In genomic region chr20:34111712-34112599, GRCh38 we compare ENCODE assay signal across 8 cellular contexts. TPM values are rescaled to one million over a fixed set of nuclear protein-coding genes. Genes with fewer than 3 reads are reported as not detected.
A peak's percentile ranks its signal among the peaks of the same experiment; 100 is the strongest.
DNase-seq lines count a peak whose midpoint lies in the region; ATAC-seq and TF ChIP-seq lines count a peak whose summit lies in the region.

Gene EIF2S2 (minus strand): TSS chr20:34112243. CDS start chr20:34112110, 133 bp downstream.

- H3K4me1 ChIP-seq in KMS-11 (ENCODE audit: low read depth, poor library complexity, severe bottlenecking) (peaks cover 39% of the 10 kb centered on the region), Peyer's patch (peaks cover 0 to 28% (median 4%) of the 10 kb centered on the region in 4 donors), muscle layer of colon (ENCODE audit: insufficient read depth, low read length) (peaks cover 30% of the 10 kb centered on the region)

- peak within 1 kb of the TSS; percentile 86 for H3K27ac ChIP-seq in KMS-11
- peak within 1 kb of the TSS; percentile 96 to 98 (median 96) for H3K27ac ChIP-seq in Peyer's patch
- peak within 1 kb of the TSS; percentile 97 for H3K27ac ChIP-seq in muscle layer of colon (ENCODE audit: low read depth, low read length)

- TF ChIP-seq CTCF in KMS-11 (conservative IDR thresholded peaks at IDR 0.05; ENCODE audit: low read depth, low read length), result no peak
- TF ChIP-seq CTCF in Peyer's patch (IDR thresholded peaks at IDR 0.05), result no peak

- ATAC-seq in GM21737 (IDR thresholded peaks at IDR 0.05; ENCODE audit: unreplicated experiment) (peak; percentile 77), esophagus mucosa (peak; percentile 96)

- H3K9me3 ChIP-seq in Peyer's patch (no peaks in the 10 kb centered on the region), muscle layer of colon (ENCODE audit: low read length) (no peaks in the 10 kb centered on the region)

- peaks cover 51% of the 10 kb centered on the region for H3K79me2 ChIP-seq in KMS-11 (ENCODE audit: insufficient read depth, low read depth)

- 0 out of 2 replicates have a peak, but pooled peaks cover 4% of the 10 kb centered on the region for H3K36me3 ChIP-seq in KMS-11 (ENCODE audit: insufficient read depth)
- peaks cover 0 to 5% (median 0%) of the 10 kb centered on the region in 3 donors for H3K36me3 ChIP-seq in Peyer's patch
- H3K36me3 ChIP-seq in muscle layer of colon (ENCODE audit: insufficient read depth, low read length), result no peaks in the 10 kb centered on the region

- DNase-seq in DMS53 treated with DMSO at 0.1 percent for 48 hours (lab: John Stamatoyannopoulos, UW; ENCODE audit: unreplicated experiment), result peak; percentile 98
- peak; percentile 95 to 99 (median 97) for DNase-seq in Peyer's patch
- DNase-seq in activated T-cell treated with anti-CD3 and anti-CD28 coated beads, Interleukin-2, amount 50 U/mL, for 48 hours, result peak; percentile 92 to 95
- peak; percentile 85 for DNase-seq in stimulated activated CD8-positive, alpha-beta memory T cell treated with anti-CD3 and anti-CD28 coated beads, Interleukin-7, amount 100 ng/mL, for 24 hours (ENCODE audit: low read depth)

- H4K20me1 ChIP-seq in KMS-11 (ENCODE audit: insufficient read depth), result peaks cover 32% of the 10 kb centered on the region

- peak; percentile 92 to 98 for TF ChIP-seq POLR2A in Peyer's patch (IDR thresholded peaks at IDR 0.05)

- H2AFZ ChIP-seq in KMS-11 (ENCODE audit: low read depth), result peak within 1 kb of the TSS; percentile 91

- peak within 1 kb of the TSS; percentile 35 for H3K4me3 ChIP-seq in KMS-11 (IDR thresholded peaks at IDR 0.05; ENCODE audit: insufficient read depth, low read depth, low read length)
- peak within 1 kb of the TSS; percentile 84 to 93 (median 88) for H3K4me3 ChIP-seq in Peyer's patch
- peak within 1 kb of the TSS; percentile 66 to 88 for H3K4me3 ChIP-seq in muscle layer of colon (ENCODE audit: low read depth in 1 of 2, low read length in 2 of 2)

- peak within 1 kb of the TSS; percentile 92 for H3K9ac ChIP-seq in KMS-11
- H3K9ac ChIP-seq in muscle layer of colon (ENCODE audit: low read length), result peak within 1 kb of the TSS; percentile 92

- H3K27me3 ChIP-seq in KMS-11 (ENCODE audit: insufficient read depth, low read depth) (no peaks in the 10 kb centered on the region), Peyer's patch (no peaks in the 10 kb centered on the region), muscle layer of colon (ENCODE audit: control insufficient read depth in 1 of 2, insufficient read depth in 2 of 2, low read length in 2 of 2) (no peaks in the 10 kb centered on the region)

- H3K4me2 ChIP-seq in KMS-11, result peak within 1 kb of the TSS; percentile 93

RNA-seq across cellular contexts. Expression of gene EIF2S2, which starts in this region (rescaled TPM):
- 10 to 100 TPM; 25.0 to 48.7 (median 30.6) TPM for total RNA-seq in Peyer's patch
- 56.0 TPM for total RNA-seq in esophagus mucosa

Comparison
In these comparisons a context has a peak if more than half of its experiments do, and no peak if none do; other contexts are left out.
1. Peak in every context shown above with its lines: DNase-seq, ATAC-seq, H3K4me3 ChIP-seq and H3K27ac ChIP-seq.
2. H3K4me3 ChIP-seq: peak in every context shown above with its lines; median percentile 88 in Peyer's patch; 77 in muscle layer of colon; 35 in KMS-11.